2 cellular contexts compared by ENCODE assay signal in the genomic region with DNA sequence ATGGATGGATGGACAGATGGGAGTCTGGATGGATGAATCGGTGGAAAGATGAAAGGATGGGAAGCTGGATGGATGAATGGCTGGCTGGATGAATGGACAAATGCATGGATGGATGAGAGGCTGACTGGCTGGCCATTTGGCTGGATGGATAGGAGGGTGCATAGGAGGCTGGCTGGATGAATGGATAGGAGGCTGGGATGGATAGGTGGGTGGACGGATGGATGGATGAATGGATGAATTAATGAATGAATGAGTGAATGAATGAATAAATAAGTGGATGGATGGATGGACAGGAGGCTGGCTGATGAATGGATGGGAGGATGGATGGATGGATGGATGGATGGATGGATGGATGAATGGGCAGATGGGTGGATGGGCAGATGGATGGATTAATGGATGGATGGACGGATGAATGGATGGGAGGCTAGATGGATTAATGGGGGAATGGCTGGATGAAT.
TF ChIP-seq lines count a peak whose summit lies in the region.

No MANE protein-coding gene starts in this region.

TF ChIP-seq in HEK293, 187 proteins besides CTCF, POLR2A, EP300 and RAD21:
- TF ChIP-seq ZNF366 (tag by site-specific recombination; conservative IDR thresholded peaks at IDR 0.05), result peak; percentile 4; the same call in 1 of the 2 replicates
- no peak for TF ChIP-seq ZNF184 (tag by site-specific recombination; IDR thresholded peaks at IDR 0.05)
- TF ChIP-seq, protein P1, sequence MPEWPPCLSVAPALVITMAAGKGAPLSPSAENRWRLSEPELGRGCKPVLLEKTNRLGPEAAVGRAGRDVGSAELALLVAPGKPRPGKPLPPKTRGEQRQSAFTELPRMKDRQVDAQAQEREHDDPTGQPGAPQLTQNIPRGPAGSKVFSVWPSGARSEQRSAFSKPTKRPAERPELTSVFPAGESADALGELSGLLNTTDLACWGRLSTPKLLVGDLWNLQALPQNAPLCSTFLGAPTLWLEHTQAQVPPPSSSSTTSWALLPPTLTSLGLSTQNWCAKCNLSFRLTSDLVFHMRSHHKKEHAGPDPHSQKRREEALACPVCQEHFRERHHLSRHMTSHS (tag by site-specific recombination; IDR thresholded peaks at IDR 0.05), result 0 out of 2 replicates have a peak, but pooled peaks have one; percentile 21
- TF ChIP-seq, protein P2, sequence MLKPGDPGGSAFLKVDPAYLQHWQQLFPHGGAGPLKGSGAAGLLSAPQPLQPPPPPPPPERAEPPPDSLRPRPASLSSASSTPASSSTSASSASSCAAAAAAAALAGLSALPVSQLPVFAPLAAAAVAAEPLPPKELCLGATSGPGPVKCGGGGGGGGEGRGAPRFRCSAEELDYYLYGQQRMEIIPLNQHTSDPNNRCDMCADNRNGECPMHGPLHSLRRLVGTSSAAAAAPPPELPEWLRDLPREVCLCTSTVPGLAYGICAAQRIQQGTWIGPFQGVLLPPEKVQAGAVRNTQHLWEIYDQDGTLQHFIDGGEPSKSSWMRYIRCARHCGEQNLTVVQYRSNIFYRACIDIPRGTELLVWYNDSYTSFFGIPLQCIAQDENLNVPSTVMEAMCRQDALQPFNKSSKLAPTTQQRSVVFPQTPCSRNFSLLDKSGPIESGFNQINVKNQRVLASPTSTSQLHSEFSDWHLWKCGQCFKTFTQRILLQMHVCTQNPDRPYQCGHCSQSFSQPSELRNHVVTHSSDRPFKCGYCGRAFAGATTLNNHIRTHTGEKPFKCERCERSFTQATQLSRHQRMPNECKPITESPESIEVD (tag by site-specific recombination; IDR thresholded peaks at IDR 0.05), result no peak
- peak; percentile 95 for TF ChIP-seq ZBTB17 (tag by site-specific recombination; IDR thresholded peaks at IDR 0.05)

TF ChIP-seq in H1, 55 proteins besides CTCF, POLR2A, EP300 and RAD21:
- TF ChIP-seq HDAC2 (IDR thresholded peaks at IDR 0.05; ENCODE audit: borderline replicate concordance in 1 of 2, low read depth in 2 of 2, low read length in 2 of 2), result no peak
- TF ChIP-seq MAFK (IDR thresholded peaks at IDR 0.05; ENCODE audit: low read depth, low read length), result no peak
- no peak for TF ChIP-seq SRF (IDR thresholded peaks at IDR 0.05; ENCODE audit: low read depth, low read length)
- no peak for TF ChIP-seq RFX5 (IDR thresholded peaks at IDR 0.05; ENCODE audit: borderline replicate concordance, low read depth, low read length)
- no peak for TF ChIP-seq PHF8 (conservative IDR thresholded peaks at IDR 0.05; ENCODE audit: low read depth, low read length)
- TF ChIP-seq, protein P3, sequence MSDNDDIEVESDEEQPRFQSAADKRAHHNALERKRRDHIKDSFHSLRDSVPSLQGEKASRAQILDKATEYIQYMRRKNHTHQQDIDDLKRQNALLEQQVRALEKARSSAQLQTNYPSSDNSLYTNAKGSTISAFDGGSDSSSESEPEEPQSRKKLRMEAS (IDR thresholded peaks at IDR 0.05), result no peak
- TF ChIP-seq, protein P4, sequence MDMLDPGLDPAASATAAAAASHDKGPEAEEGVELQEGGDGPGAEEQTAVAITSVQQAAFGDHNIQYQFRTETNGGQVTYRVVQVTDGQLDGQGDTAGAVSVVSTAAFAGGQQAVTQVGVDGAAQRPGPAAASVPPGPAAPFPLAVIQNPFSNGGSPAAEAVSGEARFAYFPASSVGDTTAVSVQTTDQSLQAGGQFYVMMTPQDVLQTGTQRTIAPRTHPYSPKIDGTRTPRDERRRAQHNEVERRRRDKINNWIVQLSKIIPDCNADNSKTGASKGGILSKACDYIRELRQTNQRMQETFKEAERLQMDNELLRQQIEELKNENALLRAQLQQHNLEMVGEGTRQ (IDR thresholded peaks at IDR 0.05; ENCODE audit: low read length), result no peak
- no peak for TF ChIP-seq RBBP5 (IDR thresholded peaks at IDR 0.05; ENCODE audit: borderline replicate concordance, low read depth, low read length)
- TF ChIP-seq RXRA (IDR thresholded peaks at IDR 0.05; ENCODE audit: insufficient read depth, low read depth, low read length), result no peak
- no peak for TF ChIP-seq SIN3A (conservative IDR thresholded peaks at IDR 0.05 in 1 of 2, IDR thresholded peaks at IDR 0.05 in 1 of 2; ENCODE audit: low read depth in 1 of 2, low read length in 2 of 2)
- TF ChIP-seq CEBPB (IDR thresholded peaks at IDR 0.05; ENCODE audit: low read depth, low read length), result no peak
- no peak for TF ChIP-seq TEAD4 (IDR thresholded peaks at IDR 0.05; ENCODE audit: low read depth, low read length)
- TF ChIP-seq, protein P5, sequence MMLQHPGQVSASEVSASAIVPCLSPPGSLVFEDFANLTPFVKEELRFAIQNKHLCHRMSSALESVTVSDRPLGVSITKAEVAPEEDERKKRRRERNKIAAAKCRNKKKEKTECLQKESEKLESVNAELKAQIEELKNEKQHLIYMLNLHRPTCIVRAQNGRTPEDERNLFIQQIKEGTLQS (IDR thresholded peaks at IDR 0.05; ENCODE audit: insufficient read depth, low read depth, low read length), result no peak
- no peak for TF ChIP-seq CBX5 (IDR thresholded peaks at IDR 0.05; ENCODE audit: low read depth, low read length)
- TF ChIP-seq SIX5 (IDR thresholded peaks at IDR 0.05; ENCODE audit: low read depth, low read length), result no peak
- TF ChIP-seq GTF2F1 (IDR thresholded peaks at IDR 0.05; ENCODE audit: borderline replicate concordance, low read depth, low read length), result no peak
